In the genomic region with DNA sequence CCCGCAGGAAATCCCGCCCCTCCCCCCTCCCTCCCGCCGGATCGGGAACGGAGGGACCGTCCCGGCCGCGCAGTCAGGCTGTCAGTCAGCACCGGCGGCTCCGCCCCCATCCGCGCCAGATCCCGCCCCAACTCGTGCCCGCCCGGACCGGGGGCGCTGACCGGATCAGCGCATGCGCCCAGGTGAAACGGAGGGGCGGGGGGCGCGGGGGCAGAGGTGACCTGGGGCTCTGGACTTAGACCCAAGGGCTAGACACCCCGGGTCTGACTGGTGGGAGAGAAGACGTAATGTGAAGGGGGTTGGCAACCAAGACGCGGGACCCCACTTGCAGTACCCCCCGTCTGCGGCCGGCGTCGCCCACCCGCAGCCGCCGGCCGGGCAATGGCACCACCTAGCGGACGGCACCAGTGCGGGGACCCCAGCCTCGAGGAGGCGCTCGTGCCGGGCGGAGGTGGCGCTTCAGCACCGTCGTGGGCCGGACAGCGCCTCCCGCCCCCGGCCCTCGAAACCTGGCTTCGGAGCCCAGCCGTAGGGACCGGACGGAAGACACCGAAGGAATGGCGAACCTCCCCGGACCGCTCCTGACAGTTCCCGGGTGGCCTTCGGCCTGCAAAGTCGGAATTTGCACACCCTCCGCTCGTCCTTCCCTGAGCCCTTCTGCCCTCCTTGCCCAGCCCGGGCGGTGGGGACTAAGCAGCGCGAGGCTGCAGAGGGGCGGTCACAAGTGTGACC, we compare ENCODE assay signal across 1 cellular context.
TF ChIP-seq lines count a peak whose summit lies in the region.

A gene with protein sequence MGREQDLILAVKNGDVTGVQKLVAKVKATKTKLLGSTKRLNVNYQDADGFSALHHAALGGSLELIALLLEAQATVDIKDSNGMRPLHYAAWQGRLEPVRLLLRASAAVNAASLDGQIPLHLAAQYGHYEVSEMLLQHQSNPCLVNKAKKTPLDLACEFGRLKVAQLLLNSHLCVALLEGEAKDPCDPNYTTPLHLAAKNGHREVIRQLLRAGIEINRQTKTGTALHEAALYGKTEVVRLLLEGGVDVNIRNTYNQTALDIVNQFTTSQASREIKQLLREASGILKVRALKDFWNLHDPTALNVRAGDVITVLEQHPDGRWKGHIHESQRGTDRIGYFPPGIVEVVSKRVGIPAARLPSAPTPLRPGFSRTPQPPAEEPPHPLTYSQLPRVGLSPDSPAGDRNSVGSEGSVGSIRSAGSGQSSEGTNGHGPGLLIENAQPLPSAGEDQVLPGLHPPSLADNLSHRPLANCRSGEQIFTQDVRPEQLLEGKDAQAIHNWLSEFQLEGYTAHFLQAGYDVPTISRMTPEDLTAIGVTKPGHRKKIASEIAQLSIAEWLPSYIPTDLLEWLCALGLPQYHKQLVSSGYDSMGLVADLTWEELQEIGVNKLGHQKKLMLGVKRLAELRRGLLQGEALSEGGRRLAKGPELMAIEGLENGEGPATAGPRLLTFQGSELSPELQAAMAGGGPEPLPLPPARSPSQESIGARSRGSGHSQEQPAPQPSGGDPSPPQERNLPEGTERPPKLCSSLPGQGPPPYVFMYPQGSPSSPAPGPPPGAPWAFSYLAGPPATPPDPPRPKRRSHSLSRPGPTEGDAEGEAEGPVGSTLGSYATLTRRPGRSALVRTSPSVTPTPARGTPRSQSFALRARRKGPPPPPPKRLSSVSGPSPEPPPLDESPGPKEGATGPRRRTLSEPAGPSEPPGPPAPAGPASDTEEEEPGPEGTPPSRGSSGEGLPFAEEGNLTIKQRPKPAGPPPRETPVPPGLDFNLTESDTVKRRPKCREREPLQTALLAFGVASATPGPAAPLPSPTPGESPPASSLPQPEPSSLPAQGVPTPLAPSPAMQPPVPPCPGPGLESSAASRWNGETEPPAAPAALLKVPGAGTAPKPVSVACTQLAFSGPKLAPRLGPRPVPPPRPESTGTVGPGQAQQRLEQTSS (N-terminal part only) (minus strand): TSS at position 15 of the 732 bp plus-strand sequence. CDS start 1,733 bp downstream, outside the sequence.

TF ChIP-seq in HepG2, 621 proteins besides CTCF, POLR2A, EP300 and RAD21 (continued from another document and continues in another):
- TF ChIP-seq, protein P1, sequence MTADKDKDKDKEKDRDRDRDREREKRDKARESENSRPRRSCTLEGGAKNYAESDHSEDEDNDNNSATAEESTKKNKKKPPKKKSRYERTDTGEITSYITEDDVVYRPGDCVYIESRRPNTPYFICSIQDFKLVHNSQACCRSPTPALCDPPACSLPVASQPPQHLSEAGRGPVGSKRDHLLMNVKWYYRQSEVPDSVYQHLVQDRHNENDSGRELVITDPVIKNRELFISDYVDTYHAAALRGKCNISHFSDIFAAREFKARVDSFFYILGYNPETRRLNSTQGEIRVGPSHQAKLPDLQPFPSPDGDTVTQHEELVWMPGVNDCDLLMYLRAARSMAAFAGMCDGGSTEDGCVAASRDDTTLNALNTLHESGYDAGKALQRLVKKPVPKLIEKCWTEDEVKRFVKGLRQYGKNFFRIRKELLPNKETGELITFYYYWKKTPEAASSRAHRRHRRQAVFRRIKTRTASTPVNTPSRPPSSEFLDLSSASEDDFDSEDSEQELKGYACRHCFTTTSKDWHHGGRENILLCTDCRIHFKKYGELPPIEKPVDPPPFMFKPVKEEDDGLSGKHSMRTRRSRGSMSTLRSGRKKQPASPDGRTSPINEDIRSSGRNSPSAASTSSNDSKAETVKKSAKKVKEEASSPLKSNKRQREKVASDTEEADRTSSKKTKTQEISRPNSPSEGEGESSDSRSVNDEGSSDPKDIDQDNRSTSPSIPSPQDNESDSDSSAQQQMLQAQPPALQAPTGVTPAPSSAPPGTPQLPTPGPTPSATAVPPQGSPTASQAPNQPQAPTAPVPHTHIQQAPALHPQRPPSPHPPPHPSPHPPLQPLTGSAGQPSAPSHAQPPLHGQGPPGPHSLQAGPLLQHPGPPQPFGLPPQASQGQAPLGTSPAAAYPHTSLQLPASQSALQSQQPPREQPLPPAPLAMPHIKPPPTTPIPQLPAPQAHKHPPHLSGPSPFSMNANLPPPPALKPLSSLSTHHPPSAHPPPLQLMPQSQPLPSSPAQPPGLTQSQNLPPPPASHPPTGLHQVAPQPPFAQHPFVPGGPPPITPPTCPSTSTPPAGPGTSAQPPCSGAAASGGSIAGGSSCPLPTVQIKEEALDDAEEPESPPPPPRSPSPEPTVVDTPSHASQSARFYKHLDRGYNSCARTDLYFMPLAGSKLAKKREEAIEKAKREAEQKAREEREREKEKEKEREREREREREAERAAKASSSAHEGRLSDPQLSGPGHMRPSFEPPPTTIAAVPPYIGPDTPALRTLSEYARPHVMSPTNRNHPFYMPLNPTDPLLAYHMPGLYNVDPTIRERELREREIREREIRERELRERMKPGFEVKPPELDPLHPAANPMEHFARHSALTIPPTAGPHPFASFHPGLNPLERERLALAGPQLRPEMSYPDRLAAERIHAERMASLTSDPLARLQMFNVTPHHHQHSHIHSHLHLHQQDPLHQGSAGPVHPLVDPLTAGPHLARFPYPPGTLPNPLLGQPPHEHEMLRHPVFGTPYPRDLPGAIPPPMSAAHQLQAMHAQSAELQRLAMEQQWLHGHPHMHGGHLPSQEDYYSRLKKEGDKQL (CRISPR knock-in tag; IDR thresholded peaks at IDR 0.05; ENCODE audit: low read depth), result peak; percentile 49; the same call in 1 of the 2 replicates
- TF ChIP-seq KDM6A (CRISPR knock-in tag; IDR thresholded peaks at IDR 0.05; ENCODE audit: low read depth) (no peak), SP5 (CRISPR knock-in tag; IDR thresholded peaks at IDR 0.05; ENCODE audit: borderline replicate concordance, low read depth) (peak; percentile 98), FLYWCH1 (CRISPR knock-in tag; IDR thresholded peaks at IDR 0.05) (no peak), POLR2G (IDR thresholded peaks at IDR 0.05; ENCODE audit: low read depth, low read length) (no peak), ZNF841 (CRISPR knock-in tag; IDR thresholded peaks at IDR 0.05; ENCODE audit: borderline replicate concordance) (peak; percentile 84; the same call in 1 of the 2 replicates), ZFX (CRISPR knock-in tag; IDR thresholded peaks at IDR 0.05; ENCODE audit: low read depth) (peak; percentile 85), ZNF629 (CRISPR knock-in tag; conservative IDR thresholded peaks at IDR 0.05) (peak; percentile 47; the same call in 1 of the 2 replicates), SMARCC2 (IDR thresholded peaks at IDR 0.05) (no peak), ZNF230 (CRISPR knock-in tag; IDR thresholded peaks at IDR 0.05) (peak; percentile 92), PAX8 (CRISPR knock-in tag; IDR thresholded peaks at IDR 0.05; ENCODE audit: borderline replicate concordance) (0 out of 2 replicates have a peak, but pooled peaks have one; percentile 52), ZNF570 (CRISPR knock-in tag; IDR thresholded peaks at IDR 0.05; ENCODE audit: borderline replicate concordance) (peak; percentile 70; the same call in 1 of the 2 replicates), KLF9 (CRISPR knock-in tag; IDR thresholded peaks at IDR 0.05; ENCODE audit: low read depth) (no peak), TSC22D2 (CRISPR knock-in tag; IDR thresholded peaks at IDR 0.05; ENCODE audit: borderline replicate concordance) (peak; percentile 98), KMT2A (CRISPR knock-in tag; IDR thresholded peaks at IDR 0.05) (0 out of 2 replicates have a peak, but pooled peaks have one; percentile 18), RBAK (CRISPR knock-in tag; IDR thresholded peaks at IDR 0.05) (0 out of 2 replicates have a peak, but pooled peaks have one; percentile 19), THYN1 (CRISPR knock-in tag; IDR thresholded peaks at IDR 0.05; ENCODE audit: borderline replicate concordance, low read depth) (no peak), MZF1 (CRISPR knock-in tag; IDR thresholded peaks at IDR 0.05; ENCODE audit: borderline replicate concordance) (0 out of 2 replicates have a peak, but pooled peaks have one; percentile 59), PPARG (CRISPR knock-in tag; conservative IDR thresholded peaks at IDR 0.05) (no peak; the same call in 1 of the 2 replicates), TAF15 (IDR thresholded peaks at IDR 0.05; ENCODE audit: low read depth, low read length, poor library complexity, severe bottlenecking) (peak; percentile 19), TCF12 (IDR thresholded peaks at IDR 0.05) (no peak), TCF12 (CRISPR knock-in tag; IDR thresholded peaks at IDR 0.05) (0 out of 2 replicates have a peak, but pooled peaks have one; percentile 16), ZNF879 (CRISPR knock-in tag; IDR thresholded peaks at IDR 0.05) (peak; percentile 97), ARNTL (CRISPR knock-in tag; IDR thresholded peaks at IDR 0.05) (peak; percentile 90), ZNF790 (CRISPR knock-in tag; IDR thresholded peaks at IDR 0.05; ENCODE audit: borderline replicate concordance) (peak; percentile 99; the same call in 1 of the 2 replicates), ZBTB3 (CRISPR knock-in tag; IDR thresholded peaks at IDR 0.05; ENCODE audit: borderline replicate concordance, low read depth) (peak; percentile 87; the same call in 1 of the 2 replicates), HOXD1 (CRISPR knock-in tag; IDR thresholded peaks at IDR 0.05) (peak; percentile 94), KDM3A (CRISPR knock-in tag; IDR thresholded peaks at IDR 0.05; ENCODE audit: low read depth) (peak; percentile 94), SMC3 (IDR thresholded peaks at IDR 0.05; ENCODE audit: low read length) (peak; percentile 40; the same call in 1 of the 2 replicates), ISX (CRISPR knock-in tag; conservative IDR thresholded peaks at IDR 0.05) (no peak; the same call in 1 of the 2 replicates), NFIB (CRISPR knock-in tag; IDR thresholded peaks at IDR 0.05; ENCODE audit: borderline replicate concordance) (no peak)
- TF ChIP-seq, protein P2, sequence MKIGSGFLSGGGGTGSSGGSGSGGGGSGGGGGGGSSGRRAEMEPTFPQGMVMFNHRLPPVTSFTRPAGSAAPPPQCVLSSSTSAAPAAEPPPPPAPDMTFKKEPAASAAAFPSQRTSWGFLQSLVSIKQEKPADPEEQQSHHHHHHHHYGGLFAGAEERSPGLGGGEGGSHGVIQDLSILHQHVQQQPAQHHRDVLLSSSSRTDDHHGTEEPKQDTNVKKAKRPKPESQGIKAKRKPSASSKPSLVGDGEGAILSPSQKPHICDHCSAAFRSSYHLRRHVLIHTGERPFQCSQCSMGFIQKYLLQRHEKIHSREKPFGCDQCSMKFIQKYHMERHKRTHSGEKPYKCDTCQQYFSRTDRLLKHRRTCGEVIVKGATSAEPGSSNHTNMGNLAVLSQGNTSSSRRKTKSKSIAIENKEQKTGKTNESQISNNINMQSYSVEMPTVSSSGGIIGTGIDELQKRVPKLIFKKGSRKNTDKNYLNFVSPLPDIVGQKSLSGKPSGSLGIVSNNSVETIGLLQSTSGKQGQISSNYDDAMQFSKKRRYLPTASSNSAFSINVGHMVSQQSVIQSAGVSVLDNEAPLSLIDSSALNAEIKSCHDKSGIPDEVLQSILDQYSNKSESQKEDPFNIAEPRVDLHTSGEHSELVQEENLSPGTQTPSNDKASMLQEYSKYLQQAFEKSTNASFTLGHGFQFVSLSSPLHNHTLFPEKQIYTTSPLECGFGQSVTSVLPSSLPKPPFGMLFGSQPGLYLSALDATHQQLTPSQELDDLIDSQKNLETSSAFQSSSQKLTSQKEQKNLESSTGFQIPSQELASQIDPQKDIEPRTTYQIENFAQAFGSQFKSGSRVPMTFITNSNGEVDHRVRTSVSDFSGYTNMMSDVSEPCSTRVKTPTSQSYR (CRISPR knock-in tag; IDR thresholded peaks at IDR 0.05; ENCODE audit: borderline replicate concordance), result peak; percentile 83
- TF ChIP-seq, protein P3, sequence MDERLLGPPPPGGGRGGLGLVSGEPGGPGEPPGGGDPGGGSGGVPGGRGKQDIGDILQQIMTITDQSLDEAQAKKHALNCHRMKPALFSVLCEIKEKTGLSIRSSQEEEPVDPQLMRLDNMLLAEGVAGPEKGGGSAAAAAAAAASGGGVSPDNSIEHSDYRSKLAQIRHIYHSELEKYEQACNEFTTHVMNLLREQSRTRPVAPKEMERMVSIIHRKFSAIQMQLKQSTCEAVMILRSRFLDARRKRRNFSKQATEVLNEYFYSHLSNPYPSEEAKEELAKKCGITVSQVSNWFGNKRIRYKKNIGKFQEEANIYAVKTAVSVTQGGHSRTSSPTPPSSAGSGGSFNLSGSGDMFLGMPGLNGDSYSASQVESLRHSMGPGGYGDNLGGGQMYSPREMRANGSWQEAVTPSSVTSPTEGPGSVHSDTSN (CRISPR knock-in tag; IDR thresholded peaks at IDR 0.05), result peak; percentile 92
- TF ChIP-seq, protein P4, sequence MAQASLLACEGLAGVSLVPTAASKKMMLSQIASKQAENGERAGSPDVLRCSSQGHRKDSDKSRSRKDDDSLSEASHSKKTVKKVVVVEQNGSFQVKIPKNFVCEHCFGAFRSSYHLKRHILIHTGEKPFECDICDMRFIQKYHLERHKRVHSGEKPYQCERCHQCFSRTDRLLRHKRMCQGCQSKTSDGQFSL (CRISPR knock-in tag; IDR thresholded peaks at IDR 0.05), result no peak
- TF ChIP-seq, protein P5, sequence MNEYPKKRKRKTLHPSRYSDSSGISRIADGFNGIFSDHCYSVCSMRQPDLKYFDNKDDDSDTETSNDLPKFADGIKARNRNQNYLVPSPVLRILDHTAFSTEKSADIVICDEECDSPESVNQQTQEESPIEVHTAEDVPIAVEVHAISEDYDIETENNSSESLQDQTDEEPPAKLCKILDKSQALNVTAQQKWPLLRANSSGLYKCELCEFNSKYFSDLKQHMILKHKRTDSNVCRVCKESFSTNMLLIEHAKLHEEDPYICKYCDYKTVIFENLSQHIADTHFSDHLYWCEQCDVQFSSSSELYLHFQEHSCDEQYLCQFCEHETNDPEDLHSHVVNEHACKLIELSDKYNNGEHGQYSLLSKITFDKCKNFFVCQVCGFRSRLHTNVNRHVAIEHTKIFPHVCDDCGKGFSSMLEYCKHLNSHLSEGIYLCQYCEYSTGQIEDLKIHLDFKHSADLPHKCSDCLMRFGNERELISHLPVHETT (CRISPR knock-in tag; conservative IDR thresholded peaks at IDR 0.05), result peak; percentile 47
- TF ChIP-seq, protein P6, sequence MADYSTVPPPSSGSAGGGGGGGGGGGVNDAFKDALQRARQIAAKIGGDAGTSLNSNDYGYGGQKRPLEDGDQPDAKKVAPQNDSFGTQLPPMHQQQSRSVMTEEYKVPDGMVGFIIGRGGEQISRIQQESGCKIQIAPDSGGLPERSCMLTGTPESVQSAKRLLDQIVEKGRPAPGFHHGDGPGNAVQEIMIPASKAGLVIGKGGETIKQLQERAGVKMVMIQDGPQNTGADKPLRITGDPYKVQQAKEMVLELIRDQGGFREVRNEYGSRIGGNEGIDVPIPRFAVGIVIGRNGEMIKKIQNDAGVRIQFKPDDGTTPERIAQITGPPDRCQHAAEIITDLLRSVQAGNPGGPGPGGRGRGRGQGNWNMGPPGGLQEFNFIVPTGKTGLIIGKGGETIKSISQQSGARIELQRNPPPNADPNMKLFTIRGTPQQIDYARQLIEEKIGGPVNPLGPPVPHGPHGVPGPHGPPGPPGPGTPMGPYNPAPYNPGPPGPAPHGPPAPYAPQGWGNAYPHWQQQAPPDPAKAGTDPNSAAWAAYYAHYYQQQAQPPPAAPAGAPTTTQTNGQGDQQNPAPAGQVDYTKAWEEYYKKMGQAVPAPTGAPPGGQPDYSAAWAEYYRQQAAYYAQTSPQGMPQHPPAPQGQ (CRISPR knock-in tag; IDR thresholded peaks at IDR 0.05; ENCODE audit: borderline replicate concordance), result peak; percentile 95; the same call in 1 of the 2 replicates
